1 cellular context compared by ENCODE assay signal in the genomic region with DNA sequence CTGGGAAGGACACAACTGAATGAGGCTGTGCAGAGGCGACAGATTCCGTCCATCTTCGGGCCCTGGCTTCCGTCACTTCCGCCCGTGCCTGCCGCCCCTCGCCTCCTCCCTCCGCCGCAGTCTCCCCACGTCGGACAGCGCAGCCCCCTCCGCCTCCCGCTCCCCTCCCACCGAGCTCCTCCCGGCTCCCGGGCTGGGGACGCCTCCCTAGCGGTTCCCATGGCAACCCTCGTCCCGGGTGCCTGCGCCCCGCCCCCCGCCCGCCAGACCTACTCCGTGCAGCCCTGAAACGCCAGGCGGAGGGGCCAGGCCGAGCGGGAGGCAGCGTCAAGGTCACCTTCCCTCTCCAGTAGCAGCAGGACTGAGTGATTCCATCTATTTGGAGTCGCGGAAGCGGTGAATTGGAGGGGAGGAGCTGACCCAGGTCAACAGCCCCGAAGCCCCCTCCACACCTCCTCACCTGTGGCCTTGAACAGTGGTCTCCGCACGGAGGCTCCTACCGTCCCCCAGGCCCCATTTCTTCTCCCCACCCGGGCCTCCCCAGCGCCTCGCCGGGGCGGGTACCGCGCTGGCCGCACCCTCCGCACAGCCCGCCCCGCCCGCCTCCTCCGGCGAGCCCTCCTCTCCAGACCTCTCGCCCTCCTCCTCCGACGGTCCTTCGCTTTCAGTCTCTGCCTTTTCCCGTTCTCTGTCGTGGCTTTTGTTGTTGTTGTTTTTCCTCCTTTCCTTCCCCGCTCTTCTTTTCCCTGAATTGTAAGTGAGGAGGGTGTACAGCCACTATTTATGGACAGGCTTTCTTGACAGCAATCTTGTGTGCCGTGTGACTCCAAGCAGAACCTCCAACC.
TF ChIP-seq lines count a peak whose summit lies in the region.

No MANE protein-coding gene starts in this region.

TF ChIP-seq in HepG2, 621 proteins besides CTCF, POLR2A, EP300 and RAD21 (continued from another document and continues in another):
- TF ChIP-seq, protein P1, sequence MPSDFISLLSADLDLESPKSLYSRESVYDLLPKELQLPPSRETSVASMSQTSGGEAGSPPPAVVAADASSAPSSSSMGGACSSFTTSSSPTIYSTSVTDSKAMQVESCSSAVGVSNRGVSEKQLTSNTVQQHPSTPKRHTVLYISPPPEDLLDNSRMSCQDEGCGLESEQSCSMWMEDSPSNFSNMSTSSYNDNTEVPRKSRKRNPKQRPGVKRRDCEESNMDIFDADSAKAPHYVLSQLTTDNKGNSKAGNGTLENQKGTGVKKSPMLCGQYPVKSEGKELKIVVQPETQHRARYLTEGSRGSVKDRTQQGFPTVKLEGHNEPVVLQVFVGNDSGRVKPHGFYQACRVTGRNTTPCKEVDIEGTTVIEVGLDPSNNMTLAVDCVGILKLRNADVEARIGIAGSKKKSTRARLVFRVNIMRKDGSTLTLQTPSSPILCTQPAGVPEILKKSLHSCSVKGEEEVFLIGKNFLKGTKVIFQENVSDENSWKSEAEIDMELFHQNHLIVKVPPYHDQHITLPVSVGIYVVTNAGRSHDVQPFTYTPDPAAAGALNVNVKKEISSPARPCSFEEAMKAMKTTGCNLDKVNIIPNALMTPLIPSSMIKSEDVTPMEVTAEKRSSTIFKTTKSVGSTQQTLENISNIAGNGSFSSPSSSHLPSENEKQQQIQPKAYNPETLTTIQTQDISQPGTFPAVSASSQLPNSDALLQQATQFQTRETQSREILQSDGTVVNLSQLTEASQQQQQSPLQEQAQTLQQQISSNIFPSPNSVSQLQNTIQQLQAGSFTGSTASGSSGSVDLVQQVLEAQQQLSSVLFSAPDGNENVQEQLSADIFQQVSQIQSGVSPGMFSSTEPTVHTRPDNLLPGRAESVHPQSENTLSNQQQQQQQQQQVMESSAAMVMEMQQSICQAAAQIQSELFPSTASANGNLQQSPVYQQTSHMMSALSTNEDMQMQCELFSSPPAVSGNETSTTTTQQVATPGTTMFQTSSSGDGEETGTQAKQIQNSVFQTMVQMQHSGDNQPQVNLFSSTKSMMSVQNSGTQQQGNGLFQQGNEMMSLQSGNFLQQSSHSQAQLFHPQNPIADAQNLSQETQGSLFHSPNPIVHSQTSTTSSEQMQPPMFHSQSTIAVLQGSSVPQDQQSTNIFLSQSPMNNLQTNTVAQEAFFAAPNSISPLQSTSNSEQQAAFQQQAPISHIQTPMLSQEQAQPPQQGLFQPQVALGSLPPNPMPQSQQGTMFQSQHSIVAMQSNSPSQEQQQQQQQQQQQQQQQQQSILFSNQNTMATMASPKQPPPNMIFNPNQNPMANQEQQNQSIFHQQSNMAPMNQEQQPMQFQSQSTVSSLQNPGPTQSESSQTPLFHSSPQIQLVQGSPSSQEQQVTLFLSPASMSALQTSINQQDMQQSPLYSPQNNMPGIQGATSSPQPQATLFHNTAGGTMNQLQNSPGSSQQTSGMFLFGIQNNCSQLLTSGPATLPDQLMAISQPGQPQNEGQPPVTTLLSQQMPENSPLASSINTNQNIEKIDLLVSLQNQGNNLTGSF (CRISPR knock-in tag; IDR thresholded peaks at IDR 0.05), result peak; percentile 94
- TF ChIP-seq MXI1 (IDR thresholded peaks at IDR 0.05; ENCODE audit: borderline replicate concordance, low read depth, low read length) (peak; percentile 97), ARID2 (CRISPR knock-in tag; IDR thresholded peaks at IDR 0.05; ENCODE audit: borderline replicate concordance) (0 out of 2 replicates have a peak, but pooled peaks have one; percentile 85), TOE1 (CRISPR knock-in tag; IDR thresholded peaks at IDR 0.05) (peak; percentile 90), RAD51 (IDR thresholded peaks at IDR 0.05; ENCODE audit: borderline replicate concordance) (peak; percentile 36; the same call in 1 of the 2 replicates), FOXA3 (CRISPR knock-in tag; IDR thresholded peaks at IDR 0.05) (peak; percentile 92), REL (CRISPR knock-in tag; conservative IDR thresholded peaks at IDR 0.05) (peak; percentile 96), CBX1 (IDR thresholded peaks at IDR 0.05; ENCODE audit: low read depth) (peak; percentile 84), FOXC1 (CRISPR knock-in tag; IDR thresholded peaks at IDR 0.05; ENCODE audit: borderline replicate concordance) (peak; percentile 97), MEIS1 (CRISPR knock-in tag; IDR thresholded peaks at IDR 0.05; ENCODE audit: borderline replicate concordance) (peak; percentile 84; the same call in 1 of the 2 replicates), CHD2 (IDR thresholded peaks at IDR 0.05; ENCODE audit: low read depth, low read length) (peak; percentile 76), CEBPB (IDR thresholded peaks at IDR 0.05; ENCODE audit: borderline replicate concordance, low read depth, low read length) (no peak), EEA1 (CRISPR knock-in tag; IDR thresholded peaks at IDR 0.05; ENCODE audit: borderline replicate concordance) (no peak), KLF9 (CRISPR knock-in tag; IDR thresholded peaks at IDR 0.05; ENCODE audit: low read depth) (peak; percentile 92), WIZ (CRISPR knock-in tag; IDR thresholded peaks at IDR 0.05) (peak; percentile 90; the same call in 1 of the 2 replicates), NR2C2 (CRISPR knock-in tag; IDR thresholded peaks at IDR 0.05; ENCODE audit: borderline replicate concordance) (peak; percentile 95), RFX3 (CRISPR knock-in tag; IDR thresholded peaks at IDR 0.05) (peak; percentile 100), ZSCAN30 (CRISPR knock-in tag; IDR thresholded peaks at IDR 0.05) (no peak), PHF20 (CRISPR knock-in tag; IDR thresholded peaks at IDR 0.05) (peak; percentile 59), ZNF441 (CRISPR knock-in tag; IDR thresholded peaks at IDR 0.05; ENCODE audit: borderline replicate concordance) (peak; percentile 79; the same call in 1 of the 2 replicates), MTA1 (CRISPR knock-in tag; IDR thresholded peaks at IDR 0.05; ENCODE audit: borderline replicate concordance) (peak; percentile 100), HDAC6 (IDR thresholded peaks at IDR 0.05; ENCODE audit: low read depth, low read length) (no peak), JARID2 (CRISPR knock-in tag; IDR thresholded peaks at IDR 0.05; ENCODE audit: insufficient replicate concordance) (peak; percentile 82), HDAC2 (CRISPR knock-in tag; IDR thresholded peaks at IDR 0.05) (peak; percentile 94), MIXL1 (CRISPR knock-in tag; IDR thresholded peaks at IDR 0.05) (peak; percentile 81), RELA (CRISPR knock-in tag; IDR thresholded peaks at IDR 0.05) (peak; percentile 76; the same call in 1 of the 2 replicates)
- TF ChIP-seq, protein P2, sequence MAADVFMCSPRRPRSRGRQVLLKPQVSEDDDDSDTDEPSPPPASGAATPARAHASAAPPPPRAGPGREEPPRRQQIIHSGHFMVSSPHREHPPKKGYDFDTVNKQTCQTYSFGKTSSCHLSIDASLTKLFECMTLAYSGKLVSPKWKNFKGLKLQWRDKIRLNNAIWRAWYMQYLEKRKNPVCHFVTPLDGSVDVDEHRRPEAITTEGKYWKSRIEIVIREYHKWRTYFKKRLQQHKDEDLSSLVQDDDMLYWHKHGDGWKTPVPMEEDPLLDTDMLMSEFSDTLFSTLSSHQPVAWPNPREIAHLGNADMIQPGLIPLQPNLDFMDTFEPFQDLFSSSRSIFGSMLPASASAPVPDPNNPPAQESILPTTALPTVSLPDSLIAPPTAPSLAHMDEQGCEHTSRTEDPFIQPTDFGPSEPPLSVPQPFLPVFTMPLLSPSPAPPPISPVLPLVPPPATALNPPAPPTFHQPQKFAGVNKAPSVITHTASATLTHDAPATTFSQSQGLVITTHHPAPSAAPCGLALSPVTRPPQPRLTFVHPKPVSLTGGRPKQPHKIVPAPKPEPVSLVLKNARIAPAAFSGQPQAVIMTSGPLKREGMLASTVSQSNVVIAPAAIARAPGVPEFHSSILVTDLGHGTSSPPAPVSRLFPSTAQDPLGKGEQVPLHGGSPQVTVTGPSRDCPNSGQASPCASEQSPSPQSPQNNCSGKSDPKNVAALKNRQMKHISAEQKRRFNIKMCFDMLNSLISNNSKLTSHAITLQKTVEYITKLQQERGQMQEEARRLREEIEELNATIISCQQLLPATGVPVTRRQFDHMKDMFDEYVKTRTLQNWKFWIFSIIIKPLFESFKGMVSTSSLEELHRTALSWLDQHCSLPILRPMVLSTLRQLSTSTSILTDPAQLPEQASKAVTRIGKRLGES (CRISPR knock-in tag; IDR thresholded peaks at IDR 0.05; ENCODE audit: borderline replicate concordance), result no peak
- TF ChIP-seq, protein P3, sequence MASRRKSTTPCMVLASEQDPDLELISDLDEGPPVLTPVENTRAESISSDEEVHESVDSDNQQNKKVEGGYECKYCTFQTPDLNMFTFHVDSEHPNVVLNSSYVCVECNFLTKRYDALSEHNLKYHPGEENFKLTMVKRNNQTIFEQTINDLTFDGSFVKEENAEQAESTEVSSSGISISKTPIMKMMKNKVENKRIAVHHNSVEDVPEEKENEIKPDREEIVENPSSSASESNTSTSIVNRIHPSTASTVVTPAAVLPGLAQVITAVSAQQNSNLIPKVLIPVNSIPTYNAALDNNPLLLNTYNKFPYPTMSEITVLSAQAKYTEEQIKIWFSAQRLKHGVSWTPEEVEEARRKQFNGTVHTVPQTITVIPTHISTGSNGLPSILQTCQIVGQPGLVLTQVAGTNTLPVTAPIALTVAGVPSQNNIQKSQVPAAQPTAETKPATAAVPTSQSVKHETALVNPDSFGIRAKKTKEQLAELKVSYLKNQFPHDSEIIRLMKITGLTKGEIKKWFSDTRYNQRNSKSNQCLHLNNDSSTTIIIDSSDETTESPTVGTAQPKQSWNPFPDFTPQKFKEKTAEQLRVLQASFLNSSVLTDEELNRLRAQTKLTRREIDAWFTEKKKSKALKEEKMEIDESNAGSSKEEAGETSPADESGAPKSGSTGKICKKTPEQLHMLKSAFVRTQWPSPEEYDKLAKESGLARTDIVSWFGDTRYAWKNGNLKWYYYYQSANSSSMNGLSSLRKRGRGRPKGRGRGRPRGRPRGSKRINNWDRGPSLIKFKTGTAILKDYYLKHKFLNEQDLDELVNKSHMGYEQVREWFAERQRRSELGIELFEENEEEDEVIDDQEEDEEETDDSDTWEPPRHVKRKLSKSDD (CRISPR knock-in tag; IDR thresholded peaks at IDR 0.05; ENCODE audit: low read depth), result peak; percentile 60
- TF ChIP-seq, protein P4, sequence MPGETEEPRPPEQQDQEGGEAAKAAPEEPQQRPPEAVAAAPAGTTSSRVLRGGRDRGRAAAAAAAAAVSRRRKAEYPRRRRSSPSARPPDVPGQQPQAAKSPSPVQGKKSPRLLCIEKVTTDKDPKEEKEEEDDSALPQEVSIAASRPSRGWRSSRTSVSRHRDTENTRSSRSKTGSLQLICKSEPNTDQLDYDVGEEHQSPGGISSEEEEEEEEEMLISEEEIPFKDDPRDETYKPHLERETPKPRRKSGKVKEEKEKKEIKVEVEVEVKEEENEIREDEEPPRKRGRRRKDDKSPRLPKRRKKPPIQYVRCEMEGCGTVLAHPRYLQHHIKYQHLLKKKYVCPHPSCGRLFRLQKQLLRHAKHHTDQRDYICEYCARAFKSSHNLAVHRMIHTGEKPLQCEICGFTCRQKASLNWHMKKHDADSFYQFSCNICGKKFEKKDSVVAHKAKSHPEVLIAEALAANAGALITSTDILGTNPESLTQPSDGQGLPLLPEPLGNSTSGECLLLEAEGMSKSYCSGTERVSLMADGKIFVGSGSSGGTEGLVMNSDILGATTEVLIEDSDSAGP (CRISPR knock-in tag; IDR thresholded peaks at IDR 0.05; ENCODE audit: borderline replicate concordance), result peak; percentile 95
- TF ChIP-seq, protein P5, sequence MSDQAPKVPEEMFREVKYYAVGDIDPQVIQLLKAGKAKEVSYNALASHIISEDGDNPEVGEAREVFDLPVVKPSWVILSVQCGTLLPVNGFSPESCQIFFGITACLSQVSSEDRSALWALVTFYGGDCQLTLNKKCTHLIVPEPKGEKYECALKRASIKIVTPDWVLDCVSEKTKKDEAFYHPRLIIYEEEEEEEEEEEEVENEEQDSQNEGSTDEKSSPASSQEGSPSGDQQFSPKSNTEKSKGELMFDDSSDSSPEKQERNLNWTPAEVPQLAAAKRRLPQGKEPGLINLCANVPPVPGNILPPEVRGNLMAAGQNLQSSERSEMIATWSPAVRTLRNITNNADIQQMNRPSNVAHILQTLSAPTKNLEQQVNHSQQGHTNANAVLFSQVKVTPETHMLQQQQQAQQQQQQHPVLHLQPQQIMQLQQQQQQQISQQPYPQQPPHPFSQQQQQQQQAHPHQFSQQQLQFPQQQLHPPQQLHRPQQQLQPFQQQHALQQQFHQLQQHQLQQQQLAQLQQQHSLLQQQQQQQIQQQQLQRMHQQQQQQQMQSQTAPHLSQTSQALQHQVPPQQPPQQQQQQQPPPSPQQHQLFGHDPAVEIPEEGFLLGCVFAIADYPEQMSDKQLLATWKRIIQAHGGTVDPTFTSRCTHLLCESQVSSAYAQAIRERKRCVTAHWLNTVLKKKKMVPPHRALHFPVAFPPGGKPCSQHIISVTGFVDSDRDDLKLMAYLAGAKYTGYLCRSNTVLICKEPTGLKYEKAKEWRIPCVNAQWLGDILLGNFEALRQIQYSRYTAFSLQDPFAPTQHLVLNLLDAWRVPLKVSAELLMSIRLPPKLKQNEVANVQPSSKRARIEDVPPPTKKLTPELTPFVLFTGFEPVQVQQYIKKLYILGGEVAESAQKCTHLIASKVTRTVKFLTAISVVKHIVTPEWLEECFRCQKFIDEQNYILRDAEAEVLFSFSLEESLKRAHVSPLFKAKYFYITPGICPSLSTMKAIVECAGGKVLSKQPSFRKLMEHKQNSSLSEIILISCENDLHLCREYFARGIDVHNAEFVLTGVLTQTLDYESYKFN (CRISPR knock-in tag; conservative IDR thresholded peaks at IDR 0.05), result peak; percentile 99
- TF ChIP-seq, protein P6, sequence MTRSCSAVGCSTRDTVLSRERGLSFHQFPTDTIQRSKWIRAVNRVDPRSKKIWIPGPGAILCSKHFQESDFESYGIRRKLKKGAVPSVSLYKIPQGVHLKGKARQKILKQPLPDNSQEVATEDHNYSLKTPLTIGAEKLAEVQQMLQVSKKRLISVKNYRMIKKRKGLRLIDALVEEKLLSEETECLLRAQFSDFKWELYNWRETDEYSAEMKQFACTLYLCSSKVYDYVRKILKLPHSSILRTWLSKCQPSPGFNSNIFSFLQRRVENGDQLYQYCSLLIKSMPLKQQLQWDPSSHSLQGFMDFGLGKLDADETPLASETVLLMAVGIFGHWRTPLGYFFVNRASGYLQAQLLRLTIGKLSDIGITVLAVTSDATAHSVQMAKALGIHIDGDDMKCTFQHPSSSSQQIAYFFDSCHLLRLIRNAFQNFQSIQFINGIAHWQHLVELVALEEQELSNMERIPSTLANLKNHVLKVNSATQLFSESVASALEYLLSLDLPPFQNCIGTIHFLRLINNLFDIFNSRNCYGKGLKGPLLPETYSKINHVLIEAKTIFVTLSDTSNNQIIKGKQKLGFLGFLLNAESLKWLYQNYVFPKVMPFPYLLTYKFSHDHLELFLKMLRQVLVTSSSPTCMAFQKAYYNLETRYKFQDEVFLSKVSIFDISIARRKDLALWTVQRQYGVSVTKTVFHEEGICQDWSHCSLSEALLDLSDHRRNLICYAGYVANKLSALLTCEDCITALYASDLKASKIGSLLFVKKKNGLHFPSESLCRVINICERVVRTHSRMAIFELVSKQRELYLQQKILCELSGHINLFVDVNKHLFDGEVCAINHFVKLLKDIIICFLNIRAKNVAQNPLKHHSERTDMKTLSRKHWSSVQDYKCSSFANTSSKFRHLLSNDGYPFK (CRISPR knock-in tag; IDR thresholded peaks at IDR 0.05; ENCODE audit: borderline replicate concordance), result peak; percentile 68; the same call in 1 of the 2 replicates
- TF ChIP-seq, protein P7, sequence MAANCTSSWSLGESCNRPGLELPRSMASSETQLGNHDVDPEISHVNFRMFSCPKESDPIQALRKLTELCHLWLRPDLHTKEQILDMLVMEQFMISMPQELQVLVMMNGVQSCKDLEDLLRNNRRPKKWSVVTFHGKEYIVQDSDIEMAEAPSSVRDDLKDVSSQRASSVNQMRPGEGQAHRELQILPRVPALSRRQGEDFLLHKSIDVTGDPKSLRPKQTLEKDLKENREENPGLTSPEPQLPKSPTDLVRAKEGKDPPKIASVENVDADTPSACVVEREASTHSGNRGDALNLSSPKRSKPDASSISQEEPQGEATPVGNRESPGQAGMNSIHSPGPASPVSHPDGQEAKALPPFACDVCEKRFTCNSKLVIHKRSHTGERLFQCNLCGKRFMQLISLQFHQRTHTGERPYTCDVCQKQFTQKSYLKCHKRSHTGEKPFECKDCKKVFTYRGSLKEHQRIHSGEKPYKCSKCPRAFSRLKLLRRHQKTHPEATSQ (CRISPR knock-in tag; IDR thresholded peaks at IDR 0.05; ENCODE audit: borderline replicate concordance), result peak; percentile 98; the same call in 1 of the 2 replicates
